ENCODE assay signal across 8 cellular contexts in the genomic region with DNA sequence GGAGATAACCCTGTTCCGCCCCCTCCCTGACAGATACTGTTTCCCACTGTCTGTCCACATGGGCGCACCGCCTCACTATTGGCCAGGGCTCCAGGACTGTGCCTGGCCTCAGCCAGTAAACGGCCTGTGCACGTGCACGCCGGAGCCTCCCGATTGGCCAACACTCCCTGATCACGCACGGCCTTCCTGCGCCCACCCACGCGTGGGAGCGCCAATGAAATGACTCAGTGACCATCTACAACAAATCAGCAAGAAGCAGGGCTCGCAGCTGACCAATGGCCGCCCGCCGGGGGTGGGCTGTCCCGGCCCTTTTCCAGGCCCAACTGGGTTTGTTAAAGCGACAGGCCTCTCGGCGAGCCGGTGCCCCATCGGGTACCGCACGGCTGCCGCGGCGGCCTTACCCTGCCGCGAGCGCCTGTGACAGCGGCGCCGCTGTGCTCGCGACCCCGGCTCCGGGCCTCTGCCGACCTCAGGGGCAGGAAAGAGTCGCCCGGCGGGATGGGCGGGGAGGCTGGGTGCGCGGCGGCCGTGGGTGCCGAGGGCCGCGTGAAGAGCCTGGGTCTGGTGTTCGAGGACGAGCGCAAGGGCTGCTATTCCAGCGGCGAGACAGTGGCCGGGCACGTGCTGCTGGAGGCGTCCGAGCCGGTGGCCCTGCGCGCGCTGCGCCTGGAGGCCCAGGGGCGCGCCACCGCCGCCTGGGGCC. TPM values are rescaled to one million over a fixed set of nuclear protein-coding genes. Genes with fewer than 3 reads are reported as not detected.
DNase-seq lines count a peak whose midpoint lies in the region; ATAC-seq, FAIRE-seq and TF ChIP-seq lines count a peak whose summit lies in the region.

A gene with protein sequence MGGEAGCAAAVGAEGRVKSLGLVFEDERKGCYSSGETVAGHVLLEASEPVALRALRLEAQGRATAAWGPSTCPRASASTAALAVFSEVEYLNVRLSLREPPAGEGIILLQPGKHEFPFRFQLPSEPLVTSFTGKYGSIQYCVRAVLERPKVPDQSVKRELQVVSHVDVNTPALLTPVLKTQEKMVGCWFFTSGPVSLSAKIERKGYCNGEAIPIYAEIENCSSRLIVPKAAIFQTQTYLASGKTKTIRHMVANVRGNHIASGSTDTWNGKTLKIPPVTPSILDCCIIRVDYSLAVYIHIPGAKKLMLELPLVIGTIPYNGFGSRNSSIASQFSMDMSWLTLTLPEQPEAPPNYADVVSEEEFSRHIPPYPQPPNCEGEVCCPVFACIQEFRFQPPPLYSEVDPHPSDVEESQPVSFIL (plus strand): TSS at position 340 of the 703 bp plus-strand sequence. CDS start 159 bp downstream, at position 499.

- TF ChIP-seq EP300 in upper lobe of left lung (IDR thresholded peaks at IDR 0.05): peak in 1 of 4 donors; percentile 56

- peak within 1 kb of the TSS; percentile 77 for H3K27ac Mint-ChIP-seq in astrocyte (ENCODE audit: unreplicated experiment)

- peak; percentile 79 for TF ChIP-seq POLR2A in prostate gland (IDR thresholded peaks at IDR 0.05)
- TF ChIP-seq POLR2A in upper lobe of left lung (IDR thresholded peaks at IDR 0.05): peak in 3 of 4 donors; percentile 50 to 89 (median 60)

- DNase-seq in GM03348 (ENCODE audit: low spot score): peak; percentile 98
- peak; percentile 99 for DNase-seq in NCI-H146 treated with DMSO at 0.1 percent for 48 hours (lab: John Stamatoyannopoulos, UW; ENCODE audit: unreplicated experiment)
- DNase-seq in T1000 (lab: John Stamatoyannopoulos, UW): peak; percentile 98
- DNase-seq in astrocyte (ENCODE audit: low read depth): peak; percentile 100
- peak; percentile 100 for DNase-seq in right cardiac atrium
- peak; percentile 100 for DNase-seq in prostate gland (ENCODE audit: low spot score)
- DNase-seq in upper lobe of left lung: peak; percentile 99 to 100

- H3K9me3 Mint-ChIP-seq in astrocyte (ENCODE audit: unreplicated experiment): no peaks in the 10 kb centered on the region

- peaks cover 5% of the 10 kb centered on the region for H3K4me1 ChIP-seq in astrocyte (ENCODE audit: insufficient read depth, low read length)
- H3K4me1 ChIP-seq in right cardiac atrium (ENCODE audit: control insufficient read depth, insufficient read depth, low read length): peaks cover 2% of the 10 kb centered on the region
- H3K4me1 ChIP-seq in prostate gland (replicated peaks): no peaks in the 10 kb centered on the region
- H3K4me1 ChIP-seq in upper lobe of left lung: peaks cover 5 to 33% (median 14%) of the 10 kb centered on the region in 4 donors

- peak within 1 kb of the TSS; percentile 58 for H3K27ac ChIP-seq in astrocyte (ENCODE audit: low read depth, low read length)
- H3K27ac ChIP-seq in right cardiac atrium (ENCODE audit: low read length): peak within 1 kb of the TSS; percentile 91
- H3K27ac ChIP-seq in prostate gland: peak within 1 kb of the TSS; percentile 61 to 76
- peak within 1 kb of the TSS; percentile 83 to 91 (median 85) for H3K27ac ChIP-seq in upper lobe of left lung

- ATAC-seq in HG02763 (IDR thresholded peaks at IDR 0.05; ENCODE audit: unreplicated experiment): peak; percentile 89
- ATAC-seq in right cardiac atrium: peak; percentile 99 to 100
- peak; percentile 98 to 100 for ATAC-seq in upper lobe of left lung (ENCODE audit: low FRiP score in 2 of 2)

- intact Hi-C loops in right cardiac atrium (cut with DNase I) (no loop called here), prostate gland (cut with DNase I) (no loop called here)

- H3K36me3 Mint-ChIP-seq in astrocyte (ENCODE audit: low read depth, unreplicated experiment): peaks cover 7% of the 10 kb centered on the region

- no peaks in the 10 kb centered on the region for H3K27me3 Mint-ChIP-seq in astrocyte (ENCODE audit: low read depth, unreplicated experiment)

- H3K27me3 ChIP-seq in astrocyte (ENCODE audit: insufficient read depth, low read length) (no peaks in the 10 kb centered on the region), right cardiac atrium (ENCODE audit: control insufficient read depth, insufficient read depth) (no peaks in the 10 kb centered on the region), prostate gland (replicated peaks; ENCODE audit: insufficient read depth) (no peaks in the 10 kb centered on the region), upper lobe of left lung (no peaks in the 10 kb centered on the region)

- H3K36me3 ChIP-seq in astrocyte (ENCODE audit: insufficient read depth, low read length): no peaks in the 10 kb centered on the region
- no peaks in the 10 kb centered on the region for H3K36me3 ChIP-seq in prostate gland
- H3K36me3 ChIP-seq in upper lobe of left lung: no peaks in the 10 kb centered on the region

- under 1% methylated on average over 69 of the region's 69 CpGs for WGBS in right cardiac atrium
- 2% methylated on average over 28 of the region's 69 CpGs for WGBS in prostate gland
- WGBS in upper lobe of left lung, 2 donors: 0% methylated on average over 29 of the region's 69 CpGs; no CpG with 5 or more reads in 1 of the 2 donors

- TF ChIP-seq CTCF in astrocyte (IDR thresholded peaks at IDR 0.05; ENCODE audit: insufficient read depth, low read depth, low read length): no peak
- peak in 1 of 4 experiments; percentile 7 for TF ChIP-seq CTCF in prostate gland (IDR thresholded peaks at IDR 0.05)
- peak in 2 of 6 experiments; percentile 13 to 20 for TF ChIP-seq CTCF in upper lobe of left lung (IDR thresholded peaks at IDR 0.05)

- FAIRE-seq in astrocyte (lab: Jason Lieb, UNC): peak; percentile 99

- peak within 1 kb of the TSS; percentile 97 for H3K4me3 Mint-ChIP-seq in astrocyte (ENCODE audit: unreplicated experiment)

- peak within 1 kb of the TSS; percentile 63 for H3K4me3 ChIP-seq in astrocyte (ENCODE audit: insufficient read depth, low read depth, low read length)
- peak within 1 kb of the TSS; percentile 92 for H3K4me3 ChIP-seq in right cardiac atrium (ENCODE audit: low read length)
- peak within 1 kb of the TSS; percentile 86 to 89 for H3K4me3 ChIP-seq in prostate gland
- H3K4me3 ChIP-seq in upper lobe of left lung: peak within 1 kb of the TSS; percentile 66 to 98 (median 77)

- H3K79me2 ChIP-seq in astrocyte (ENCODE audit: insufficient read depth, low read length): peaks cover 13% of the 10 kb centered on the region

- H2AFZ ChIP-seq in astrocyte (ENCODE audit: low read depth, low read length): peak within 1 kb of the TSS; percentile 90

- H3K4me2 ChIP-seq in astrocyte (ENCODE audit: low read length): peak within 1 kb of the TSS; percentile 85

- H3K9me3 ChIP-seq in astrocyte (ENCODE audit: insufficient read depth, low read depth, low read length) (no peaks in the 10 kb centered on the region), right cardiac atrium (ENCODE audit: control insufficient read depth, low read length) (no peaks in the 10 kb centered on the region), prostate gland (no peaks in the 10 kb centered on the region), upper lobe of left lung (no peaks in the 10 kb centered on the region)

- peak within 1 kb of the TSS; percentile 79 for H3K9ac ChIP-seq in astrocyte (ENCODE audit: low read length)

- no peaks in the 10 kb centered on the region for H4K20me1 ChIP-seq in astrocyte (ENCODE audit: insufficient read depth, low read length)

- H3K4me1 Mint-ChIP-seq in astrocyte (ENCODE audit: low read depth, unreplicated experiment): peaks cover 11% of the 10 kb centered on the region

RNA-seq across cellular contexts. Expression of the gene that starts here (rescaled TPM):
- total RNA-seq in astrocyte (30.4 and 42.4 TPM in 2 replicates), right cardiac atrium (10 to 100 TPM; 21.8 to 26.6 (median 22.1) TPM), prostate gland (10 to 100 TPM; 25.4 to 25.6 TPM), upper lobe of left lung (10 to 100 TPM; 26.3 to 51.3 (median 36.3) TPM)
- 22.5 TPM for polyA plus RNA-seq in right cardiac atrium

Comparison
In these comparisons a context has a peak if more than half of its experiments do, and no peak if none do; other contexts are left out.
1. Peak in every context shown above with its lines: DNase-seq, ATAC-seq, H3K4me3 ChIP-seq and H3K27ac ChIP-seq.